24 cellular contexts compared by ENCODE assay signal in the genomic region with DNA sequence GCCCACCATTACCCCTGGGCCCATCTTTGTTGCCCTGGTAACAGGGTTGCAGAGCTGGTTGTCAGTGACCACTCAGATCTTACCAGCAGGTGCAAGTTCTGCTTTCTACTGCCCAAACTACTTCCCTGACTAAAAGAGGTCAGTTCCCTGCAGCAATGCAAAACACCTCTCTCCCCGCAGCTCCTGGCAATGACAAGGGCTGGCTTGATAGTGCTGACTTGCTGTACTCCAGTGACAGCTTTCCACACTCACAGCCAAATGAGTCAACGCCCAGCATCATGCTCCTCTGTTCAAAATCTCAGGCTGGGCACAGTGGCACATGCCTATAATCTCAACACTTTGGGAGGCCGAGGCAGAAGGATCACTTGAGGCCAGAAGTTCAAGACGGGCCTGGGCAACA.
"Had no signal": no experiment of that assay in that cellular context is flagged by ENCODE, and none has a peak within 500 bp of the region (broad histone marks: within the 10 kb centered on the region; RNA-seq: fewer than 3 reads in every experiment).

No MANE protein-coding gene starts in this region.

- ATAC-seq: esophagus mucosa; gastroesophageal sphincter; left colon; naive thymus-derived CD4-positive, alpha-beta T cell; sciatic nerve; stimulated activated naive B cell treated with anti-CD40 and anti-IgM and Interleukin-4, amounts not matched to agents 10 μg/mL and 1 μg/mL and 100 μg/mL, for 72 hours; stimulated activated naive CD8-positive, alpha-beta T cell treated with anti-CD3 and anti-CD28 coated beads, Interleukin-15, amount 100 ng/mL, for 72 hours had no signal

- DNase-seq: cortex of kidney; effector CD8-positive, alpha-beta T cell; foreskin fibroblast; glutamatergic neuron; kidney; left colon; mammary epithelial cell; naive thymus-derived CD4-positive, alpha-beta T cell; nephron progenitor cell; spleen; stimulated activated CD4-positive, alpha-beta T cell treated with anti-CD3 and anti-CD28 coated beads, Interleukin-15, amount 100 ng/mL, for 24 hours; stimulated activated CD4-positive, alpha-beta T cell treated with anti-CD3 and anti-CD28 coated beads, Interleukin-1b, Interleukin-23, amount 100 ng/mL, for 48 hours; stimulated activated CD4-positive, alpha-beta T cell treated with anti-CD3 and anti-CD28 coated beads, Interleukin-4, amount 100 ng/mL, for 4 hours; stimulated activated naive B cell treated with anti-CD40 and anti-IgM and Interleukin-4, amounts not matched to agents 10 μg/mL and 1 μg/mL and 100 μg/mL, for 72 hours; stimulated activated naive CD8-positive, alpha-beta T cell treated with anti-CD3 and anti-CD28 coated beads, Interleukin-15, amount 100 ng/mL, for 72 hours; trophoblast cell had no signal

- H3K9me3 ChIP-seq: gastroesophageal sphincter, prostate gland, thoracic aorta had no signal

- H3K4me1 ChIP-seq: gastroesophageal sphincter, parathyroid adenoma, prostate gland, spleen had no signal

- H3K36me3 ChIP-seq: gastroesophageal sphincter, prostate gland, thoracic aorta had no signal

- H3K4me3 ChIP-seq: dorsolateral prefrontal cortex, gastroesophageal sphincter, hepatocyte, prostate gland, spleen, thoracic aorta had no signal

- H3K27ac ChIP-seq: gastroesophageal sphincter, hepatocyte, parathyroid adenoma, prostate gland, spleen, thoracic aorta had no signal

- H3K27me3 ChIP-seq: dorsolateral prefrontal cortex, gastroesophageal sphincter, hepatocyte, spleen had no signal

- H2AFZ ChIP-seq: hepatocyte, parathyroid adenoma had no signal

- H3K4me2 ChIP-seq: hepatocyte had no signal

- H3K9ac ChIP-seq: parathyroid adenoma had no signal

- H3K79me2 ChIP-seq: hepatocyte, parathyroid adenoma had no signal
